ENCODE assay signal across 8 cellular contexts in the genomic region with DNA sequence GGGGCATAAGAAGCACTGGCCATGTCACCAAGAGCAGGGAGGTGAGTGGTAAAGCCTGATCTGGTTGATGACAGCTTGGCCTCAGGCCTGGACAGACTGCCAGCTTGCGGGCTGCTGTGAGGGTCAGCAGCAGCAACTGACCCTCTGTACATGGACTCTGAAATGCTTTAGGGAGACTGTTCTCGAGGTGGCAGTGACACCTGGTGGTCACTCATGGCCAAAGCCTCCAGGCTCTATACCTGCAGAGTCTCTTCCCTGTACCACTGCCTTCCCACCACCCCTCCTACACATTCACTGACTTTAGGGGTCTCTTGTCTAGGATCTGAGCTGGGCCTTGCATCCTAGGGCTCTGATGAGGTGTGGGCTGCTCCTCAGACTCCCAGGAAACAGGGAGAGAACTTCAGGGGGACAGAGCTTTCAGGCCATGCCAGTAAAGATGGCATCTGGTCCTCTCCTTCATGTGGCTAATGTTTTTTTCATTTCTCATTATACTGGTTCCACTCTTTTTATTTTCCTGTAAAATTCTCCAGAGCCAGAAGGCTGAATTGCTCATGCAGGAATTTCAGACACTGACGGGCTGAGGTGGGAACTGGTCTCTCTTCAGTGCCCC.
DNase-seq lines count a peak whose midpoint lies in the region; ATAC-seq lines count a peak whose summit lies in the region.

No MANE protein-coding gene starts in this region.

- ATAC-seq in HG02588 (IDR thresholded peaks at IDR 0.05; ENCODE audit: unreplicated experiment), result peak; percentile 59
- ATAC-seq in HG03097 (IDR thresholded peaks at IDR 0.05; ENCODE audit: low FRiP score, unreplicated experiment), result no peak

- no peak overlapping the region for H3K4me3 ChIP-seq in NT2/D1 (ENCODE audit: insufficient read length, low read depth)

- DNase-seq in activated CD4-positive, CD25-positive, alpha-beta regulatory T cell treated with anti-CD3 and anti-CD28 coated beads, Interleukin-2, amount 50 U/mL, for 72 hours, result peak; percentile 40
- no peak for DNase-seq in activated CD4-positive, CD25-positive, alpha-beta regulatory T cell (lab: John Stamatoyannopoulos, UW)
- DNase-seq in NT2/D1 (ENCODE audit: low read depth, low spot score), result peak; percentile 55
- peak; percentile 76 for DNase-seq in cerebellar cortex (ENCODE audit: low spot score)
- DNase-seq in left kidney (ENCODE audit: low read depth, low spot score), result peak; percentile 84
- DNase-seq in superior temporal gyrus (ENCODE audit: extremely low spot score), result peak; percentile 71

- no peak overlapping the region for H3K9ac ChIP-seq in NT2/D1 (ENCODE audit: insufficient read length, low read depth)

- H3K4me1 ChIP-seq in NT2/D1 (ENCODE audit: insufficient read depth, insufficient read length), result no peaks in the 10 kb centered on the region

- peaks cover 27% of the 10 kb centered on the region for H3K9me3 ChIP-seq in NT2/D1 (ENCODE audit: insufficient read depth, low read length)

- peaks cover 5% of the 10 kb centered on the region for H3K36me3 ChIP-seq in NT2/D1 (ENCODE audit: insufficient read depth, insufficient read length, low read length)

- H3K27me3 ChIP-seq in NT2/D1 (ENCODE audit: insufficient read depth, insufficient read length), result no peaks in the 10 kb centered on the region

Comparison
In these comparisons a context has a peak if more than half of its experiments do, and no peak if none do; other contexts are left out.
1. DNase-seq: peak in activated CD4-positive, CD25-positive, alpha-beta regulatory T cell treated with anti-CD3 and anti-CD28 coated beads, Interleukin-2, amount 50 U/mL, for 72 hours (single experiment), NT2/D1 (single experiment), cerebellar cortex (single experiment), left kidney (single experiment) and superior temporal gyrus (single experiment); none in activated CD4-positive, CD25-positive, alpha-beta regulatory T cell (0 of 4).